In genomic region chr11:67146516-67147226, GRCh38 we compare ENCODE assay signal across 30 cellular contexts. TPM values are rescaled to one million over a fixed set of nuclear protein-coding genes. Genes with fewer than 3 reads are reported as not detected.
A peak's percentile ranks its signal among the peaks of the same experiment; 100 is the strongest.
DNase-seq lines count a peak whose midpoint lies in the region; ATAC-seq and TF ChIP-seq lines count a peak whose summit lies in the region.
"Had no signal": no experiment of that assay in that cellular context is flagged by ENCODE, and none has a peak within 500 bp of the region (broad histone marks: within the 10 kb centered on the region; RNA-seq: fewer than 3 reads in every experiment).

No MANE protein-coding gene starts in this region.

- no peak overlapping the region for H4K8ac ChIP-seq in mesenchymal stem cell (ENCODE audit: low read length)

- ATAC-seq in stimulated activated naive CD8-positive, alpha-beta T cell treated with anti-CD3 and anti-CD28 coated beads, Interleukin-15, amount 100 ng/mL, for 72 hours, result no peak
- ATAC-seq in stimulated activated naive CD8-positive, alpha-beta T cell treated with anti-CD3 and anti-CD28 coated beads, Interleukin-15, Interleukin-2, amounts not matched to agents 100 U/mL and 50 U/mL, for 24 hours, result no peak
- ATAC-seq in GM18858 (IDR thresholded peaks at IDR 0.05; ENCODE audit: unreplicated experiment), result no peak
- ATAC-seq: body of pancreas, gastroesophageal sphincter, left cardiac atrium had no signal

- H3K27me3 ChIP-seq in mesenchymal stem cell (ENCODE audit: control insufficient read depth in 1 of 2, insufficient read depth in 1 of 2, low read length in 2 of 2), result no peaks in the 10 kb centered on the region
- H3K27me3 ChIP-seq: adrenal gland, body of pancreas, gastroesophageal sphincter, hepatocyte, right atrium auricular region, uterus had no signal

- peaks cover 4% of the 10 kb centered on the region for H3K4me1 Mint-ChIP-seq in stimulated activated naive CD8-positive, alpha-beta T cell treated with anti-CD3 and anti-CD28 coated beads, Interleukin-15, amount 100 ng/mL, for 72 hours
- peaks cover 12% of the 10 kb centered on the region for H3K4me1 Mint-ChIP-seq in chondrocyte (ENCODE audit: low read depth)

- no peak overlapping the region for H2BK5ac ChIP-seq in mesenchymal stem cell (ENCODE audit: low read depth, low read length, poor library complexity, severe bottlenecking)

- H3K9me3 ChIP-seq in mesenchymal stem cell (ENCODE audit: control insufficient read depth, low read length), result no peaks in the 10 kb centered on the region
- H3K9me3 ChIP-seq: adrenal gland, body of pancreas, gastroesophageal sphincter, right atrium auricular region, thoracic aorta, uterus had no signal

- H3K36me3 Mint-ChIP-seq in chondrocyte (ENCODE audit: low read depth), result peaks cover 2% of the 10 kb centered on the region

- H3K9ac ChIP-seq in mesenchymal stem cell (ENCODE audit: low read length), result no peak overlapping the region

- no peak overlapping the region for H2BK120ac ChIP-seq in mesenchymal stem cell (ENCODE audit: low read depth, low read length)

- H3K36me3 ChIP-seq in mesenchymal stem cell (ENCODE audit: control insufficient read depth in 1 of 2, insufficient read depth in 2 of 2, low read depth in 1 of 2, low read length in 2 of 2), result peaks cover 23 to 55% of the 10 kb centered on the region in 2 experiments
- H3K36me3 ChIP-seq: uterus had no signal

- H3K4me3 Mint-ChIP-seq in stimulated activated naive CD8-positive, alpha-beta T cell treated with anti-CD3 and anti-CD28 coated beads, Interleukin-15, amount 100 ng/mL, for 72 hours, result no peak overlapping the region
- H3K4me3 Mint-ChIP-seq in chondrocyte (ENCODE audit: unreplicated experiment), result no peak overlapping the region
- H3K4me3 Mint-ChIP-seq: CD4-positive, alpha-beta memory T cell; memory B cell had no signal

- H3K27ac Mint-ChIP-seq in stimulated activated naive CD8-positive, alpha-beta T cell treated with anti-CD3 and anti-CD28 coated beads, Interleukin-15, amount 100 ng/mL, for 72 hours, result peak overlapping the region; percentile 9 to 63
- H3K27ac Mint-ChIP-seq in chondrocyte (ENCODE audit: unreplicated experiment), result peak overlapping the region; percentile 80
- H3K27ac Mint-ChIP-seq: memory B cell had no signal

- no peak overlapping the region for H3K4ac ChIP-seq in mesenchymal stem cell (ENCODE audit: low read depth in 1 of 2, low read length in 2 of 2)

- no peak overlapping the region for H3K4me2 ChIP-seq in mesenchymal stem cell (ENCODE audit: low read length, poor library complexity, severe bottlenecking)
- H3K4me2 ChIP-seq: hepatocyte, smooth muscle cell had no signal

- no peak for TF ChIP-seq CTCF in chondrocyte (IDR thresholded peaks at IDR 0.05)

- H3K14ac ChIP-seq in mesenchymal stem cell (ENCODE audit: low read length in 2 of 2), result no peak overlapping the region

- peak overlapping the region; percentile 28 for H3K27ac ChIP-seq in mesenchymal stem cell (ENCODE audit: low read length, poor library complexity, severe bottlenecking)
- H3K27ac ChIP-seq: adrenal gland, body of pancreas, gastroesophageal sphincter, hepatocyte, right atrium auricular region, thoracic aorta, uterus had no signal

- H2BK12ac ChIP-seq in mesenchymal stem cell (ENCODE audit: low read length in 2 of 2), result no peak overlapping the region

- WGBS in mesenchymal stem cell, result 94% methylated on average over 2 of the region's 5 CpGs

- H3K4me3 ChIP-seq in mesenchymal stem cell (ENCODE audit: insufficient read depth in 1 of 2, low read depth in 1 of 2, low read length in 2 of 2), result no peak overlapping the region
- H3K4me3 ChIP-seq: adrenal gland, body of pancreas, gastroesophageal sphincter, hepatocyte, right atrium auricular region, smooth muscle cell, thoracic aorta, uterus had no signal

- DNase-seq in stimulated activated naive CD8-positive, alpha-beta T cell treated with anti-CD3 and anti-CD28 coated beads, Interleukin-15, amount 100 ng/mL, for 72 hours, result no peak
- DNase-seq in stimulated activated naive CD8-positive, alpha-beta T cell treated with anti-CD3 and anti-CD28 coated beads, Interleukin-15, Interleukin-2, amounts not matched to agents 100 U/mL and 50 U/mL, for 24 hours, result no peak
- no peak for DNase-seq in chondrocyte (ENCODE audit: low spot score)
- no peak for DNase-seq in mesenchymal stem cell
- no peak for DNase-seq in DMS79 (lab: John Stamatoyannopoulos, UW)
- DNase-seq in NCI-H524 treated with DMSO at 0.1 percent for 48 hours (lab: John Stamatoyannopoulos, UW), result no peak
- no peak for DNase-seq in activated effector memory CD4-positive, alpha-beta T cell treated with anti-CD3 and anti-CD28 coated beads, Interleukin-2, amount 50 U/mL, for 16 hours
- DNase-seq: activated CD4-positive, alpha-beta T cell treated with anti-CD3 and anti-CD28 coated beads for 4 hours; activated gamma-delta T cell; adrenal gland; body of pancreas; CD4-positive, alpha-beta memory T cell; cerebellar nuclear complex; KBM-7; left cardiac atrium; NCI-H1092 treated with DMSO at 0.1 percent for 48 hours; NCI-H187 treated with DMSO at 0.1 percent for 48 hours; NCI-H2171 treated with DMSO at 0.1 percent for 48 hours; NCI-H510A treated with DMSO at 0.1 percent for 48 hours; NK-92 treated with Interleukin-12 subunit alpha and Interleukin-12 subunit beta, amount 100 ng/mL, for 24 hours; SHP77; stimulated activated naive CD4-positive, alpha-beta T cell treated with Interleukin-2 at 50 U/mL for 16 hours; uterus had no signal

- H3K23ac ChIP-seq in mesenchymal stem cell (ENCODE audit: low read length in 2 of 2), result no peak overlapping the region

- H2BK15ac ChIP-seq in mesenchymal stem cell (ENCODE audit: low read depth, poor library complexity, severe bottlenecking), result no peak overlapping the region

- peaks cover 6% of the 10 kb centered on the region for H3K4me1 ChIP-seq in mesenchymal stem cell (ENCODE audit: control insufficient read depth, insufficient read depth, low read depth, low read length)
- H3K4me1 ChIP-seq: adrenal gland, right atrium auricular region, uterus had no signal

- H2AFZ ChIP-seq in mesenchymal stem cell (ENCODE audit: low read depth, low read length), result no peak overlapping the region
- H2AFZ ChIP-seq: hepatocyte had no signal

- no peaks in the 10 kb centered on the region for H3K9me3 Mint-ChIP-seq in stimulated activated naive CD8-positive, alpha-beta T cell treated with anti-CD3 and anti-CD28 coated beads, Interleukin-15, amount 100 ng/mL, for 72 hours
- H3K9me3 Mint-ChIP-seq in chondrocyte (ENCODE audit: low read depth), result no peaks in the 10 kb centered on the region
- H3K9me3 Mint-ChIP-seq: CD4-positive, alpha-beta memory T cell; memory B cell had no signal

- H2AK5ac ChIP-seq in mesenchymal stem cell (ENCODE audit: low read length, severe bottlenecking), result no peak overlapping the region

- H4K91ac ChIP-seq in mesenchymal stem cell (ENCODE audit: low read length), result no peak overlapping the region

- H3K18ac ChIP-seq in mesenchymal stem cell (ENCODE audit: low read depth in 1 of 2, low read length in 2 of 2), result no peak overlapping the region

- no peaks in the 10 kb centered on the region for H3K27me3 Mint-ChIP-seq in stimulated activated naive CD8-positive, alpha-beta T cell treated with anti-CD3 and anti-CD28 coated beads, Interleukin-15, amount 100 ng/mL, for 72 hours
- no peaks in the 10 kb centered on the region for H3K27me3 Mint-ChIP-seq in chondrocyte (ENCODE audit: low read depth)
- H3K27me3 Mint-ChIP-seq: CD4-positive, alpha-beta memory T cell; memory B cell had no signal

- peaks cover 7% of the 10 kb centered on the region for H3K79me1 ChIP-seq in mesenchymal stem cell (replicated peaks; ENCODE audit: low read length, poor library complexity, severe bottlenecking)

RNA-seq across cellular contexts. Expression of gene KDM2A, which starts 27.6 kb away (rescaled TPM):
- total RNA-seq in chondrocyte, result 53.5 to 58.1 TPM (median 54.3 TPM) in 3 replicates
- 30.6 TPM for polyA plus RNA-seq in mesenchymal stem cell (2013, experiment 1 of 2)
- 28.6 TPM for polyA plus RNA-seq in mesenchymal stem cell (2013, experiment 2 of 2)
